8 cellular contexts compared by ENCODE assay signal in the genomic region with DNA sequence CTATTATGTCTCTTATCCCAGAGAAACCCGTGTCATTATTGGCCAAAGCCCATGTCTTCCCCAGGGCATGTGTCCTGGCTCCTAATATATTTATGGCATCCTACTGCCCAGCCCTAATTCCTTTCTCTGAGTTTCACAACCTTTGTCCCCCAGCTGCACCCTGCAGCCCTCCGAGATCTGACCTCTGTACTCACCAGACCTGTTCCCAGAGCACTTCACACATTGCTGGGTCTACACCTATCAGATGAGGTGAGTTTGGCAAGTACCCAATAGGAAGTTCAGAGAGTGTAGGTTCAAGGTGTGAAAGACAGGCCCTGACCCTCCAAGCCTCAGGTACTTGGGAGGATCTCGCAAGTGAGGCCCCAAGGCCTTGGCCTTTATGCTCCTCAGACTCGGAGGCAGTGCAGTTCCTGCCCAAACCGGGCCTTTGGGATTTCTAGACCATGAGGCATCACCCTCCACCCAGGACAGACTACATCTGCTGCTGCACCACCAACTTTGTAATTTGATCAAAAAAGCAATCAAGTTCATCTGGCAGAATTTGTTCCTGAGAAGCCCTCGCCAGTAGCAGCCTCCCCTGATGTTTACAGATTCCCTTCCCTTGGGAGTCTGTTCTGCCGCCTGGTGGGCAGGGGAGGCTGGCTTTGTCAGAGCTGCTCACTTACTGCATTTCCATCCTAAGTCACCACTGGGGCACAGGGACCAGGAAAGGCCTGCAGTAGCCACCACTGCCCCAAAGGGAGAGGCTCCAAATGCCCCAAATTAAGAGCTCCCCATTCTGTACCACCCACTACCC. TPM values are rescaled to one million over a fixed set of nuclear protein-coding genes. Genes with fewer than 3 reads are reported as not detected.
DNase-seq lines count a peak whose midpoint lies in the region; ATAC-seq and TF ChIP-seq lines count a peak whose summit lies in the region.

No MANE protein-coding gene starts in this region.

- no peak for ATAC-seq in central memory CD8-positive, alpha-beta T cell (replicated peaks; ENCODE audit: extremely low read depth, poor library complexity, severe bottlenecking)
- no peak for ATAC-seq in HG02763 (IDR thresholded peaks at IDR 0.05; ENCODE audit: unreplicated experiment)

- no peaks in the 10 kb centered on the region for H3K27me3 Mint-ChIP-seq in central memory CD8-positive, alpha-beta T cell

- H3K36me3 ChIP-seq in mucosa of stomach (ENCODE audit: control insufficient read depth, insufficient read depth, low read length), result no peaks in the 10 kb centered on the region
- H3K36me3 ChIP-seq in thyroid gland, result no peaks in the 10 kb centered on the region

- H3K27ac ChIP-seq in thyroid gland, result no peak overlapping the region

- H3K4me1 ChIP-seq in mucosa of stomach (ENCODE audit: control insufficient read depth, insufficient read depth, low read length), result peaks cover 45% of the 10 kb centered on the region
- H3K4me1 ChIP-seq in thyroid gland, result peaks cover 8 to 14% of the 10 kb centered on the region in 2 donors

- H3K4me1 Mint-ChIP-seq in central memory CD8-positive, alpha-beta T cell, result peaks cover 63% of the 10 kb centered on the region

- 81 to 91% methylated on average over 7 of the region's 7 CpGs for WGBS in thyroid gland, 2 donors

- H3K4me3 Mint-ChIP-seq in central memory CD8-positive, alpha-beta T cell, result peak overlapping the region; percentile 79

- no peaks in the 10 kb centered on the region for H3K27me3 ChIP-seq in mucosa of stomach (ENCODE audit: control insufficient read depth, insufficient read depth, low read length)
- H3K27me3 ChIP-seq in thyroid gland, result no peaks in the 10 kb centered on the region

- no peaks in the 10 kb centered on the region for H3K9me3 Mint-ChIP-seq in central memory CD8-positive, alpha-beta T cell

- H3K4me3 ChIP-seq in AG10803 (ENCODE audit: low read length), result peak overlapping the region; percentile 70
- H3K4me3 ChIP-seq in mucosa of stomach (ENCODE audit: low read length), result peak overlapping the region; percentile 16
- H3K4me3 ChIP-seq in thyroid gland (replicated peaks in 1 of 3), result no peak overlapping the region

- DNase-seq in AG10803 (ENCODE audit: low read depth) (peak; percentile 59), HuH-7.5 (ENCODE audit: low spot score) (peak; percentile 61), thyroid gland (no peak), posterior vena cava (ENCODE audit: low spot score) (no peak), NCI-H446 (lab: John Stamatoyannopoulos, UW) (no peak)
- no peak for DNase-seq in central memory CD8-positive, alpha-beta T cell (ENCODE audit: low spot score in 2 of 2)

- no peak for TF ChIP-seq POLR2A in thyroid gland (IDR thresholded peaks at IDR 0.05)

- peak overlapping the region; percentile 38 for H3K9ac ChIP-seq in mucosa of stomach (ENCODE audit: low read length)

- intact Hi-C loops in thyroid gland (cut with DNase I), result loop anchor here (10.0 kb wide), 1 partner anchor 57 kb away; the partner anchor contains the start of gene NDST2
- intact Hi-C loops in posterior vena cava (cut with DNase I), result no loop called here

- H3K9me3 ChIP-seq in mucosa of stomach (ENCODE audit: control insufficient read depth, low read length) (no peaks in the 10 kb centered on the region), thyroid gland (no peaks in the 10 kb centered on the region)

- H3K36me3 Mint-ChIP-seq in central memory CD8-positive, alpha-beta T cell (ENCODE audit: insufficient read depth), result peaks cover 26% of the 10 kb centered on the region

- H3K27ac Mint-ChIP-seq in central memory CD8-positive, alpha-beta T cell (ENCODE audit: low read depth), result peak overlapping the region; percentile 50

- peak; percentile 53 for TF ChIP-seq CTCF in AG10803 (conservative IDR thresholded peaks at IDR 0.05; ENCODE audit: low read length)
- TF ChIP-seq CTCF in thyroid gland (IDR thresholded peaks at IDR 0.05), result no peak

RNA-seq across cellular contexts. Expression of gene CAMK2G, which starts 2.2 kb away (rescaled TPM):
- total RNA-seq in thyroid gland (10 to 100 TPM; 21.2 to 27.4 (median 22.3) TPM), posterior vena cava (10 to 100 TPM; 70.1 to 78.8 TPM)

RNA-seq across cellular contexts. Expression of gene PLAU, which starts 38.8 kb away (rescaled TPM):
- total RNA-seq in thyroid gland (10 to 100 TPM in 1 of 4 donors, 1 to 10 TPM in 3; 3.8 to 13.3 (median 7.3) TPM), posterior vena cava (10 to 100 TPM; 34.2 to 36.7 TPM)

Comparison
In these comparisons a context has a peak if more than half of its experiments do, and no peak if none do; other contexts are left out.
1. DNase-seq: peak in AG10803 (single experiment) and HuH-7.5 (single experiment); none in central memory CD8-positive, alpha-beta T cell (0 of 2), thyroid gland (0 of 2), posterior vena cava (single experiment) and NCI-H446 (0 of 2).
2. H3K4me3 ChIP-seq: peak in AG10803 (single experiment) and mucosa of stomach (single experiment); none in thyroid gland (0 of 3).